In genomic region chr4:78395642-78396041, GRCh38 we compare ENCODE assay signal across 27 cellular contexts.
"Had no signal": no experiment of that assay in that cellular context is flagged by ENCODE, and none has a peak within 500 bp of the region (broad histone marks: within the 10 kb centered on the region; RNA-seq: fewer than 3 reads in every experiment).

No MANE protein-coding gene starts in this region.

- H3K4me1 ChIP-seq: stomach, suprapubic skin, testis, thyroid gland, tibial artery, tibial nerve, transverse colon, upper lobe of left lung, upper lobe of right lung, uterus, vagina had no signal

- DNase-seq: stimulated activated CD4-positive, alpha-beta T cell treated with anti-CD3 and anti-CD28 coated beads, Interleukin-2, amount 100 ng/mL, for 48 hours; stimulated activated CD4-positive, alpha-beta T cell treated with anti-CD3 and anti-CD28 coated beads, Interleukin-4, amount 100 ng/mL, for 1 hour; stimulated activated CD4-positive, alpha-beta T cell treated with anti-CD3 and anti-CD28 coated beads, Interleukin-4, amount 100 ng/mL, for 24 hours; stimulated activated CD4-positive, alpha-beta T cell treated with anti-CD3 and anti-CD28 coated beads, Interleukin-4, amount 100 ng/mL, for 4 hours; stimulated activated CD8-positive, alpha-beta memory T cell treated with anti-CD3 and anti-CD28 coated beads, Interleukin-4, amount 100 ng/mL, for 48 hours; stimulated activated naive B cell treated with anti-CD40 and anti-IgM and Interleukin-4, amounts not matched to agents 10 μg/mL and 1 μg/mL and 100 μg/mL, for 72 hours; stimulated activated naive CD4-positive, alpha-beta T cell; stimulated activated naive CD4-positive, alpha-beta T cell treated with Interleukin-2 at 50 U/mL for 16 hours; stimulated activated naive CD8-positive, alpha-beta T cell treated with anti-CD3 and anti-CD28 coated beads, Interleukin-15, amount 100 ng/mL, for 72 hours; stimulated activated naive CD8-positive, alpha-beta T cell treated with anti-CD3 and anti-CD28 coated beads, Interleukin-15, Interleukin-2, amounts not matched to agents 100 U/mL and 50 U/mL, for 24 hours; stomach; substantia nigra; testis; thyroid gland; tibial artery; transverse colon; trophoblast cell; upper lobe of left lung; upper lobe of right lung; uterus had no signal

- H3K4me3 ChIP-seq: stomach, suprapubic skin, testis, thoracic aorta, thyroid gland, tibial artery, tibial nerve, transverse colon, upper lobe of left lung, upper lobe of right lung, uterus, vagina had no signal

- FAIRE-seq: urothelium cell line had no signal

- H3K9me3 ChIP-seq: testis, thyroid gland, upper lobe of right lung, uterus, vagina had no signal

- ATAC-seq: stimulated activated effector memory CD8-positive, alpha-beta T cell treated with anti-CD3 and anti-CD28 coated beads, Interleukin-12 subunit alpha, Interleukin-12 subunit beta, amount 100 ng/mL, for 72 hours; stimulated activated memory B cell treated with anti-CD40 and anti-IgM and Interleukin-4, amounts not matched to agents 10 μg/mL and 1 μg/mL and 100 μg/mL, for 72 hours; stimulated activated naive B cell treated with anti-CD40 and anti-IgM and Interleukin-4, amounts not matched to agents 10 μg/mL and 1 μg/mL and 100 μg/mL, for 72 hours; stimulated activated naive CD8-positive, alpha-beta T cell treated with anti-CD3 and anti-CD28 coated beads, Interleukin-15, amount 100 ng/mL, for 72 hours; stimulated activated naive CD8-positive, alpha-beta T cell treated with anti-CD3 and anti-CD28 coated beads, Interleukin-15, Interleukin-2, amounts not matched to agents 100 U/mL and 50 U/mL, for 24 hours; upper lobe of right lung had no signal

- H3K27me3 ChIP-seq: stomach, suprapubic skin, testis, thyroid gland, tibial artery, tibial nerve, transverse colon, upper lobe of left lung, upper lobe of right lung, uterus, vagina had no signal

- H3K27ac ChIP-seq: stomach, suprapubic skin, testis, thoracic aorta, thyroid gland, tibial artery, tibial nerve, transverse colon, upper lobe of left lung, upper lobe of right lung, uterus, vagina had no signal

- H3K36me3 ChIP-seq: stomach, suprapubic skin, thoracic aorta, thyroid gland, tibial artery, tibial nerve, transverse colon, upper lobe of left lung, upper lobe of right lung, uterus, vagina had no signal
